In genomic region chr6:111482236-111482958, GRCh38 we compare ENCODE assay signal across 8 cellular contexts. TPM values are rescaled to one million over a fixed set of nuclear protein-coding genes. Genes with fewer than 3 reads are reported as not detected.
DNase-seq lines count a peak whose midpoint lies in the region; ATAC-seq and TF ChIP-seq lines count a peak whose summit lies in the region.

No MANE protein-coding gene starts in this region.

- peaks cover 4% of the 10 kb centered on the region for H3K79me1 ChIP-seq in neuronal stem cell (ENCODE audit: low read depth, low read length)

- H4K91ac ChIP-seq in neuronal stem cell (ENCODE audit: low read depth, low read length, poor library complexity): no peak overlapping the region

- no peaks in the 10 kb centered on the region for H3K9me3 ChIP-seq in gastroesophageal sphincter
- peaks cover 0 to 12% of the 10 kb centered on the region in 2 donors for H3K9me3 ChIP-seq in neuronal stem cell (replicated peaks in 1 of 2; ENCODE audit: control insufficient read depth in 2 of 2, insufficient read depth in 1 of 2, low read depth in 1 of 2, low read length in 2 of 2)
- no peaks in the 10 kb centered on the region for H3K9me3 ChIP-seq in upper lobe of right lung

- H3K4me3 ChIP-seq in gastroesophageal sphincter (peak overlapping the region; percentile 85 to 87), neuronal stem cell (ENCODE audit: low read length in 2 of 2) (peak overlapping the region; percentile 82 to 96), upper lobe of right lung (peak overlapping the region; percentile 71)

- peak overlapping the region; percentile 58 for H2BK12ac ChIP-seq in neuronal stem cell (ENCODE audit: low read length)

- DNase-seq in AG08395 (ENCODE audit: low spot score) (peak; percentile 26), activated gamma-delta T cell (lab: John Stamatoyannopoulos, UW) (peak; percentile 37), neuronal stem cell (ENCODE audit: low spot score) (no peak), upper lobe of right lung (peak; percentile 83)

- peaks cover 3 to 61% (median 9%) of the 10 kb centered on the region in 3 donors for H3K4me1 ChIP-seq in gastroesophageal sphincter
- H3K4me1 ChIP-seq in neuronal stem cell (ENCODE audit: control insufficient read depth in 2 of 2, insufficient read depth in 1 of 2, low read depth in 1 of 2, low read length in 2 of 2): peaks cover 5 to 31% of the 10 kb centered on the region in 2 donors
- H3K4me1 ChIP-seq in upper lobe of right lung: peaks cover 41% of the 10 kb centered on the region

- TF ChIP-seq EP300 in gastroesophageal sphincter (IDR thresholded peaks at IDR 0.05): no peak

- H3K27ac ChIP-seq in gastroesophageal sphincter (peak overlapping the region; percentile 96 to 100 (median 98)), neuronal stem cell (replicated peaks; ENCODE audit: low read length) (peak overlapping the region; percentile 100), upper lobe of right lung (peak overlapping the region; percentile 97)

- H3K14ac ChIP-seq in neuronal stem cell (ENCODE audit: low read length): peak overlapping the region; percentile 5

- H3K18ac ChIP-seq in neuronal stem cell (ENCODE audit: low read length): peak overlapping the region; percentile 100

- peak overlapping the region; percentile 47 for H2BK120ac ChIP-seq in neuronal stem cell (ENCODE audit: low read depth, low read length)

- peak overlapping the region; percentile 89 for H2BK15ac ChIP-seq in neuronal stem cell (ENCODE audit: low read length)

- H2AK5ac ChIP-seq in neuronal stem cell (ENCODE audit: low read depth, low read length): no peak overlapping the region

- TF ChIP-seq POLR2A in gastroesophageal sphincter (IDR thresholded peaks at IDR 0.05): peak; percentile 44 to 61

- H3K27me3 ChIP-seq in gastroesophageal sphincter (no peaks in the 10 kb centered on the region), neuronal stem cell (ENCODE audit: control insufficient read depth in 3 of 3, insufficient read depth in 3 of 3, low read depth in 1 of 3, low read length in 3 of 3) (peaks cover 0 to 8% (median 0%) of the 10 kb centered on the region in 3 experiments), upper lobe of right lung (no peaks in the 10 kb centered on the region)

- WGBS in gastroesophageal sphincter (ENCODE audit: low coverage in 1 of 2), 2 donors: no CpG with 5 or more reads among the region's 85 CpGs
- no CpG with 5 or more reads among the region's 85 CpGs for WGBS in neuronal stem cell (ENCODE audit: extremely low coverage in 2 of 2, insufficient read length in 2 of 2, insufficient replicate concordance in 1 of 2), 2 donors

- ATAC-seq in GM18867 (IDR thresholded peaks at IDR 0.05; ENCODE audit: unreplicated experiment) (peak; percentile 19), HG03135 (IDR thresholded peaks at IDR 0.05; ENCODE audit: unreplicated experiment) (peak; percentile 25), gastroesophageal sphincter (peak; percentile 8), upper lobe of right lung (peak; percentile 37)

- peak overlapping the region; percentile 93 for H2AFZ ChIP-seq in neuronal stem cell (ENCODE audit: low read length)

- intact Hi-C loops in upper lobe of right lung (cut with DNase I): loop anchor here (10.0 kb wide), 1 partner anchor 122 kb away; the partner anchor contains the start of gene TRAF3IP2

- no peak overlapping the region for H3K4ac ChIP-seq in neuronal stem cell (ENCODE audit: low read length)

- peak overlapping the region; percentile 99 for H2BK5ac ChIP-seq in neuronal stem cell (ENCODE audit: low read length)

- peak overlapping the region; percentile 97 for H3K9ac ChIP-seq in neuronal stem cell (ENCODE audit: low read depth, low read length, poor library complexity)

- H4K8ac ChIP-seq in neuronal stem cell (ENCODE audit: low read depth, low read length): no peak overlapping the region

- TF ChIP-seq CTCF in gastroesophageal sphincter (IDR thresholded peaks at IDR 0.05): peak in 3 of 4 experiments; percentile 17 to 24 (median 20)
- no peak for TF ChIP-seq CTCF in upper lobe of right lung (IDR thresholded peaks at IDR 0.05)

- peak overlapping the region; percentile 93 for H3K23ac ChIP-seq in neuronal stem cell (ENCODE audit: low read depth, low read length, poor library complexity)

- no peaks in the 10 kb centered on the region for H3K36me3 ChIP-seq in gastroesophageal sphincter
- H3K36me3 ChIP-seq in neuronal stem cell (replicated peaks in 1 of 2; ENCODE audit: control insufficient read depth in 2 of 2, insufficient read depth in 2 of 2, low read length in 2 of 2): peaks cover 0 to 14% of the 10 kb centered on the region in 2 donors
- H3K36me3 ChIP-seq in upper lobe of right lung: no peaks in the 10 kb centered on the region

- peak overlapping the region; percentile 81 for H3K4me2 ChIP-seq in neuronal stem cell (ENCODE audit: insufficient read depth, low read length, poor library complexity, severe bottlenecking)

TF ChIP-seq in PFSK-1, 5 proteins besides CTCF, POLR2A, EP300 and RAD21:
- peak; percentile 45 for TF ChIP-seq FOXP2 (optimal IDR thresholded peaks at IDR 0.05; ENCODE audit: borderline replicate concordance, extremely low read depth, extremely low read length, insufficient read depth)
- no peak for TF ChIP-seq TAF1 (IDR thresholded peaks at IDR 0.05; ENCODE audit: borderline replicate concordance, insufficient read depth, low read length)

RNA-seq across cellular contexts. Expression of gene REV3L, which starts 0.6 kb away (rescaled TPM):
- polyA plus RNA-seq in PFSK-1 (2012; ENCODE audit: insufficient read length, low read depth): 2.4 TPM
- total RNA-seq in gastroesophageal sphincter (10 to 100 TPM; 40.7 to 84.1 (median 52.6) TPM), upper lobe of right lung (37.5 TPM)
- 4.6 TPM for polyA plus RNA-seq in neuronal stem cell (2013, experiment 1 of 2)
- 4.7 TPM for polyA plus RNA-seq in neuronal stem cell (2013, experiment 2 of 2)
